Comparison of ENCODE assay signal across 8 cellular contexts in genomic region chr1:77889240-77889637, GRCh38. TPM values are rescaled to one million over a fixed set of nuclear protein-coding genes. Genes with fewer than 3 reads are reported as not detected.
DNase-seq lines count a peak whose midpoint lies in the region; ATAC-seq, FAIRE-seq and TF ChIP-seq lines count a peak whose summit lies in the region.

No MANE protein-coding gene starts in this region.

- no peak for FAIRE-seq in RCC 7860 (lab: Jason Lieb, UNC)

- H3K9me3 ChIP-seq in muscle layer of duodenum (ENCODE audit: control insufficient read depth in 1 of 2, low read length in 2 of 2): no peaks in the 10 kb centered on the region

- peaks cover 0 to 4% of the 10 kb centered on the region in 2 donors for H3K4me1 ChIP-seq in muscle layer of duodenum (ENCODE audit: control insufficient read depth in 1 of 2, insufficient read depth in 2 of 2, low read length in 2 of 2)

- peak overlapping the region; percentile 79 for H3K4me3 ChIP-seq in epithelial cell of proximal tubule (ENCODE audit: low read depth, low read length)
- H3K4me3 ChIP-seq in muscle layer of duodenum (ENCODE audit: low read depth in 1 of 2, low read length in 2 of 2): peak overlapping the region; percentile 67 to 90

- H3K27ac ChIP-seq in muscle layer of duodenum (ENCODE audit: low read length): peak overlapping the region; percentile 94

- ATAC-seq in HG02885 (IDR thresholded peaks at IDR 0.05; ENCODE audit: poor library complexity, unreplicated experiment): no peak

- peaks cover 0 to 20% of the 10 kb centered on the region in 2 donors for H3K36me3 ChIP-seq in muscle layer of duodenum (ENCODE audit: control insufficient read depth in 1 of 2, insufficient read depth in 2 of 2, low read length in 2 of 2)

- TF ChIP-seq CTCF in epithelial cell of proximal tubule (conservative IDR thresholded peaks at IDR 0.05; ENCODE audit: low read depth, low read length): no peak

- H3K27me3 ChIP-seq in muscle layer of duodenum (ENCODE audit: low read depth, low read length): no peaks in the 10 kb centered on the region

- peak; percentile 0 to 8 for DNase-seq in SHP77 (lab: John Stamatoyannopoulos, UW)
- DNase-seq in SHP77 treated with DMSO at 0.1 percent for 48 hours (lab: John Stamatoyannopoulos, UW): no peak
- peak; percentile 54 for DNase-seq in RCC 7860 (ENCODE audit: low spot score)
- DNase-seq in epithelial cell of proximal tubule (ENCODE audit: low read depth): peak; percentile 25
- no peak for DNase-seq in NCI-H1417 (lab: John Stamatoyannopoulos, UW)
- DNase-seq in GOT3 (lab: John Stamatoyannopoulos, UW): no peak

RNA-seq across cellular contexts. Expression of gene NEXN, which starts 0.8 kb away (rescaled TPM):
- 13.5 and 17.2 TPM in 2 replicates for total RNA-seq in epithelial cell of proximal tubule

Comparison
In these comparisons a context has a peak if more than half of its experiments do, and no peak if none do; other contexts are left out.
1. DNase-seq: peak in SHP77 (2 of 2), RCC 7860 (single experiment) and epithelial cell of proximal tubule (single experiment); none in SHP77 treated with DMSO at 0.1 percent for 48 hours (single experiment), NCI-H1417 (0 of 3) and GOT3 (single experiment).